10 cellular contexts compared by ENCODE assay signal in genomic region chr19:2291185-2291751, GRCh38. TPM values are rescaled to one million over a fixed set of nuclear protein-coding genes. Genes with fewer than 3 reads are reported as not detected.
A peak's percentile ranks its signal among the peaks of the same experiment; 100 is the strongest.
DNase-seq lines count a peak whose midpoint lies in the region; ATAC-seq and TF ChIP-seq lines count a peak whose summit lies in the region.
"Had no signal": no experiment of that assay in that cellular context is flagged by ENCODE, and none has a peak within 500 bp of the region (broad histone marks: within the 10 kb centered on the region; RNA-seq: fewer than 3 reads in every experiment).

No MANE protein-coding gene starts in this region.

- DNase-seq in COLO668 (lab: John Stamatoyannopoulos, UW; ENCODE audit: unreplicated experiment) (peak; percentile 78), ecto neural progenitor cell (ENCODE audit: low spot score) (peak; percentile 89), osteoblast (ENCODE audit: insufficient read length, low spot score, missing footprints) (peak; percentile 90)
- DNase-seq in activated naive CD4-positive, alpha-beta T cell treated with anti-CD3 and anti-CD28 coated beads, Interleukin-2, amount 50 U/mL, for 72 hours (ENCODE audit: low spot score in 2 of 2) = no peak
- DNase-seq: T1000 had no signal

- H3K27me3 ChIP-seq in HUES48 (ENCODE audit: control insufficient read depth, insufficient read depth, low read length) (peaks cover 75% of the 10 kb centered on the region), osteoblast (ENCODE audit: insufficient read depth, low read length) (peaks cover 36% of the 10 kb centered on the region)

- no peak overlapping the region for H3K4me2 ChIP-seq in osteoblast (ENCODE audit: insufficient read depth, low read length)

- H3K9me3 Mint-ChIP-seq in activated naive CD4-positive, alpha-beta T cell treated with anti-CD3 and anti-CD28 coated beads, Interleukin-2, amount 50 U/mL, for 72 hours = no peaks in the 10 kb centered on the region

- peaks cover 2% of the 10 kb centered on the region; the same call in 1 of the 2 replicates for H3K4me1 ChIP-seq in HUES48 (ENCODE audit: control insufficient read depth, insufficient read depth, low read length)
- H3K4me1 ChIP-seq in osteoblast (ENCODE audit: insufficient read depth, low read length) = peaks cover 13% of the 10 kb centered on the region

- peak overlapping the region; percentile 30 for H3K4me3 ChIP-seq in HUES48 (ENCODE audit: low read depth, low read length)
- H3K4me3 ChIP-seq in osteoblast (ENCODE audit: insufficient read depth, low read length) = no peak overlapping the region

- ATAC-seq in HG02571 (IDR thresholded peaks at IDR 0.05; ENCODE audit: unreplicated experiment) (no peak), HG02759 (IDR thresholded peaks at IDR 0.05; ENCODE audit: unreplicated experiment) (no peak), HG03196 (IDR thresholded peaks at IDR 0.05; ENCODE audit: unreplicated experiment) (no peak)
- no peak for ATAC-seq in activated naive CD4-positive, alpha-beta T cell treated with anti-CD3 and anti-CD28 coated beads, Interleukin-2, amount 50 U/mL, for 72 hours

- peaks cover 66% of the 10 kb centered on the region for H4K20me1 ChIP-seq in osteoblast (ENCODE audit: insufficient read depth, low read length)

- no peaks in the 10 kb centered on the region for H3K9me3 ChIP-seq in HUES48 (ENCODE audit: control insufficient read depth, insufficient read depth, low read length)
- H3K9me3 ChIP-seq in osteoblast (ENCODE audit: low read depth, low read length) = no peaks in the 10 kb centered on the region

- no peak overlapping the region for H2AFZ ChIP-seq in osteoblast (ENCODE audit: low read length)

- H3K9ac ChIP-seq in HUES48 (ENCODE audit: low read depth, low read length) = no peak overlapping the region

- H3K27ac Mint-ChIP-seq in activated naive CD4-positive, alpha-beta T cell treated with anti-CD3 and anti-CD28 coated beads, Interleukin-2, amount 50 U/mL, for 72 hours = no peak overlapping the region

- no peak for TF ChIP-seq CTCF in osteoblast (IDR thresholded peaks at IDR 0.05; ENCODE audit: extremely low read depth, low read depth, low read length)

- no peaks in the 10 kb centered on the region for H3K79me2 ChIP-seq in osteoblast (ENCODE audit: insufficient read depth, low read length)

- H3K36me3 ChIP-seq in HUES48 (ENCODE audit: control insufficient read depth, insufficient read depth, low read length) (no peaks in the 10 kb centered on the region), osteoblast (ENCODE audit: insufficient read depth, low read length) (no peaks in the 10 kb centered on the region)

- no peak overlapping the region for H3K27ac ChIP-seq in HUES48 (ENCODE audit: low read depth, low read length)
- no peak overlapping the region for H3K27ac ChIP-seq in osteoblast (ENCODE audit: low read depth, low read length)

- H3K36me3 Mint-ChIP-seq in activated naive CD4-positive, alpha-beta T cell treated with anti-CD3 and anti-CD28 coated beads, Interleukin-2, amount 50 U/mL, for 72 hours = no peaks in the 10 kb centered on the region

RNA-seq across cellular contexts. Expression of gene PEAK3, which starts 9.3 kb away (rescaled TPM):
- under 0.01 TPM in 1 of 2 replicates, not detected in the other for total RNA-seq in osteoblast
- total RNA-seq in activated naive CD4-positive, alpha-beta T cell treated with anti-CD3 and anti-CD28 coated beads, Interleukin-2, amount 50 U/mL, for 72 hours = not detected

RNA-seq across cellular contexts. Expression of gene LINGO3, which starts 16.7 kb away (rescaled TPM):
- total RNA-seq in osteoblast = not detected in 2 replicates
- under 1 TPM in 1 of 2 donors, not detected in 1; 0.25 TPM for total RNA-seq in activated naive CD4-positive, alpha-beta T cell treated with anti-CD3 and anti-CD28 coated beads, Interleukin-2, amount 50 U/mL, for 72 hours

RNA-seq across cellular contexts. Expression of gene JSRP1, which starts 35.1 kb away (rescaled TPM):
- total RNA-seq in osteoblast = 0.72 TPM in 1 of 2 replicates, not detected in the other
- total RNA-seq in activated naive CD4-positive, alpha-beta T cell treated with anti-CD3 and anti-CD28 coated beads, Interleukin-2, amount 50 U/mL, for 72 hours = under 1 TPM; 0.39 to 0.56 TPM
- total RNA-seq: renal cortical epithelial cell had no signal

RNA-seq across cellular contexts. Expression of gene LSM7, which starts 37.1 kb away (rescaled TPM):
- 46.9 and 57.9 TPM in 2 replicates for total RNA-seq in osteoblast
- total RNA-seq in activated naive CD4-positive, alpha-beta T cell treated with anti-CD3 and anti-CD28 coated beads, Interleukin-2, amount 50 U/mL, for 72 hours = 100 to 1,000 TPM; 115 to 140 TPM

RNA-seq across cellular contexts. Expression of gene SPPL2B, which starts 37.2 kb away (rescaled TPM):
- 32.6 and 34.5 TPM in 2 replicates for total RNA-seq in osteoblast
- total RNA-seq in activated naive CD4-positive, alpha-beta T cell treated with anti-CD3 and anti-CD28 coated beads, Interleukin-2, amount 50 U/mL, for 72 hours = 10 to 100 TPM; 38.5 to 61.6 TPM

Comparison
In these comparisons a context has a peak if more than half of its experiments do, and no peak if none do; other contexts are left out.
1. DNase-seq: peak in COLO668 (single experiment), ecto neural progenitor cell (single experiment) and osteoblast (single experiment); none in activated naive CD4-positive, alpha-beta T cell treated with anti-CD3 and anti-CD28 coated beads, Interleukin-2, amount 50 U/mL, for 72 hours (0 of 2).